Comparison of ENCODE assay signal across 1 cellular context in the genomic region with DNA sequence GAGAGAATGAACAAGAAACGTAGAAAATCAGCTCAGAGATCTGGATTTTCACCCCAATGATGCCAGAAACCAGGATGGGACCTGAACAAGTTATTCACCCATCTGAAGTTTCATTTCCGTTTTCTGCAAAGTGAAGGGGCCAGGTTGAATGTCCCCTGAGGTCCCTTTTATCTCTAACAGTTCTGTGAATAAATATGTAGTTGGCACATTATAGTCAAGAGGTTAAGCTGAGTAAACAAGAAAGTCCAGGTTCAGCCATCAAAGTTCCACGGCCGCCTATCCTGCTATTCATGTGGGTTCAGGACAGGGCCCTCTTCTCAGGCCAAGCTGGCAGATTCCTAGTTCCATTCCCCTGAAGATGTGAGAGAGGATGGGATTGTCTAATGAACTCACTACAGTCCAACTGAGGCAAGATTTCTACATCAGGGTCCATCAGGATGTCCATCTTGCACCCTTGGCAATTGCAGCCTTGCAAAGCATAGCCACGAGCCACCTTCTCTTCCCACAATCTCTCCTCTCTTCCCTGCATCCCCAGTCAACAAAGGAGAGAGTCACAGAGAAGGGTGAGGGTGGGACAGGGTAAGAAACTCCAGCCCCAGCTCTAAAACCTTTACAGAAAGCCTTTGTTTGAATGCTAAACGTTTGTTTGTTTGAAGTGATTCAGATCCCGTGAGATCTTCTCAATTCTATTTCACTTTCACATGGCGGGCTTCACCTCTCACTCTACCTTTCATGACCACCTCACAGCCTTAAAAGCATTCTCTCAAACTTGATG.
TF ChIP-seq lines count a peak whose summit lies in the region.

No MANE protein-coding gene starts in this region.

TF ChIP-seq in liver, 16 proteins besides CTCF, POLR2A, EP300 and RAD21 (continued from another document):
- TF ChIP-seq, protein P1, sequence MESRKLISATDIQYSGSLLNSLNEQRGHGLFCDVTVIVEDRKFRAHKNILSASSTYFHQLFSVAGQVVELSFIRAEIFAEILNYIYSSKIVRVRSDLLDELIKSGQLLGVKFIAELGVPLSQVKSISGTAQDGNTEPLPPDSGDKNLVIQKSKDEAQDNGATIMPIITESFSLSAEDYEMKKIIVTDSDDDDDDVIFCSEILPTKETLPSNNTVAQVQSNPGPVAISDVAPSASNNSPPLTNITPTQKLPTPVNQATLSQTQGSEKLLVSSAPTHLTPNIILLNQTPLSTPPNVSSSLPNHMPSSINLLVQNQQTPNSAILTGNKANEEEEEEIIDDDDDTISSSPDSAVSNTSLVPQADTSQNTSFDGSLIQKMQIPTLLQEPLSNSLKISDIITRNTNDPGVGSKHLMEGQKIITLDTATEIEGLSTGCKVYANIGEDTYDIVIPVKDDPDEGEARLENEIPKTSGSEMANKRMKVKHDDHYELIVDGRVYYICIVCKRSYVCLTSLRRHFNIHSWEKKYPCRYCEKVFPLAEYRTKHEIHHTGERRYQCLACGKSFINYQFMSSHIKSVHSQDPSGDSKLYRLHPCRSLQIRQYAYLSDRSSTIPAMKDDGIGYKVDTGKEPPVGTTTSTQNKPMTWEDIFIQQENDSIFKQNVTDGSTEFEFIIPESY (IDR thresholded peaks at IDR 0.05): no peak
- TF ChIP-seq JUND (IDR thresholded peaks at IDR 0.05) (no peak), TAF1 (conservative IDR thresholded peaks at IDR 0.05) (no peak), YY1 (IDR thresholded peaks at IDR 0.05) (no peak), REST (IDR thresholded peaks at IDR 0.05) (no peak), SP1 (IDR thresholded peaks at IDR 0.05) (peak; percentile 26), NR2F2 (IDR thresholded peaks at IDR 0.05) (peak; percentile 68), FOXA2 (IDR thresholded peaks at IDR 0.05) (peak; percentile 87), RXRA (IDR thresholded peaks at IDR 0.05) (peak; percentile 49 to 54), FOXA1 (IDR thresholded peaks at IDR 0.05) (peak; percentile 79), EGR1 (IDR thresholded peaks at IDR 0.05; ENCODE audit: low read depth in 2 of 2) (no peak), HNF4G (IDR thresholded peaks at IDR 0.05) (no peak), HNF4A (conservative IDR thresholded peaks at IDR 0.05) (peak; percentile 53 to 68)
- TF ChIP-seq, protein P2, sequence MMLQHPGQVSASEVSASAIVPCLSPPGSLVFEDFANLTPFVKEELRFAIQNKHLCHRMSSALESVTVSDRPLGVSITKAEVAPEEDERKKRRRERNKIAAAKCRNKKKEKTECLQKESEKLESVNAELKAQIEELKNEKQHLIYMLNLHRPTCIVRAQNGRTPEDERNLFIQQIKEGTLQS (IDR thresholded peaks at IDR 0.05): no peak
- TF ChIP-seq, protein P3, sequence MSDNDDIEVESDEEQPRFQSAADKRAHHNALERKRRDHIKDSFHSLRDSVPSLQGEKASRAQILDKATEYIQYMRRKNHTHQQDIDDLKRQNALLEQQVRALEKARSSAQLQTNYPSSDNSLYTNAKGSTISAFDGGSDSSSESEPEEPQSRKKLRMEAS (IDR thresholded peaks at IDR 0.05): no peak
TF ChIP-seq in liver: peak in this region for 6.
